ENCODE assay signal across 1 cellular context in the genomic region with DNA sequence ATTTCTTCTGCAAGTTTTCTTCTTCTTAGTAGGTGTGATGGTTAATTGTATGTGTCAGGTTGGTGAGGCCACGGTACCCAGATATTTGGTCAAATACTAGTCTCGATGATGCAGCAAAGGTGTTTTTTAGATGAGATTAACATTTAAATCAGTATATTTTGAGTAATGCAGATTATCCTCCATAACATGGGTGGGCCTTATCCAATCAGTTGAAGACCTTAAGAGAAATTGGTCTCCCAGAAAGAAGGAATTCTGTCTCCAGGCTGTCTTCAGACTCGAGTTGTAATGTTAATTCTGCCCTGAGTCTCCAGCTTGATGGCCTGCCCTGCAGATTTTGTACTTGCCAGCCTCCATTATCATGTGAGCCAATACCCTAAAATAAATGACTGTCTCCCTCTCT.
TF ChIP-seq lines count a peak whose summit lies in the region.

No MANE protein-coding gene starts in this region.

TF ChIP-seq in K562, 482 proteins besides CTCF, POLR2A, EP300 and RAD21 (continued from another document):
- TF ChIP-seq, protein P1, sequence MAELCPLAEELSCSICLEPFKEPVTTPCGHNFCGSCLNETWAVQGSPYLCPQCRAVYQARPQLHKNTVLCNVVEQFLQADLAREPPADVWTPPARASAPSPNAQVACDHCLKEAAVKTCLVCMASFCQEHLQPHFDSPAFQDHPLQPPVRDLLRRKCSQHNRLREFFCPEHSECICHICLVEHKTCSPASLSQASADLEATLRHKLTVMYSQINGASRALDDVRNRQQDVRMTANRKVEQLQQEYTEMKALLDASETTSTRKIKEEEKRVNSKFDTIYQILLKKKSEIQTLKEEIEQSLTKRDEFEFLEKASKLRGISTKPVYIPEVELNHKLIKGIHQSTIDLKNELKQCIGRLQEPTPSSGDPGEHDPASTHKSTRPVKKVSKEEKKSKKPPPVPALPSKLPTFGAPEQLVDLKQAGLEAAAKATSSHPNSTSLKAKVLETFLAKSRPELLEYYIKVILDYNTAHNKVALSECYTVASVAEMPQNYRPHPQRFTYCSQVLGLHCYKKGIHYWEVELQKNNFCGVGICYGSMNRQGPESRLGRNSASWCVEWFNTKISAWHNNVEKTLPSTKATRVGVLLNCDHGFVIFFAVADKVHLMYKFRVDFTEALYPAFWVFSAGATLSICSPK (IDR thresholded peaks at IDR 0.05; ENCODE audit: borderline replicate concordance): no peak
- TF ChIP-seq RBM25 (IDR thresholded peaks at IDR 0.05; ENCODE audit: low read depth, low read length, severe bottlenecking) (peak; percentile 79), FOXM1 (IDR thresholded peaks at IDR 0.05; ENCODE audit: low read depth) (peak; percentile 28; the same call in 1 of the 2 replicates), FOXM1 (CRISPR knock-in tag; IDR thresholded peaks at IDR 0.05; ENCODE audit: low read depth) (no peak), POLR2AphosphoS2 (IDR thresholded peaks at IDR 0.05; ENCODE audit: low read length) (no peak), ZNF134 (CRISPR knock-in tag; conservative IDR thresholded peaks at IDR 0.05) (peak; percentile 97)
